ENCODE assay signal across 7 cellular contexts in genomic region chr6:45922728-45923351, GRCh38.
DNase-seq lines count a peak whose midpoint lies in the region; FAIRE-seq and TF ChIP-seq lines count a peak whose summit lies in the region.

No MANE protein-coding gene starts in this region.

- 28 to 33% (median 30%) methylated on average over 11 of the region's 11 CpGs for WGBS in small intestine, 3 donors

- peak; percentile 33 for DNase-seq in Jurkat, Clone E6-1 (ENCODE audit: low read depth, low spot score)
- DNase-seq in T-helper 1 cell (peak in 4 of 5 donors; percentile 18 to 84 (median 25)), astrocyte of the hippocampus (ENCODE audit: low read depth, low spot score) (peak; percentile 92), hippocampal formation (lab: John Stamatoyannopoulos, UW) (peak; percentile 69 to 71), small intestine (peak; percentile 27), OCI-M2 (lab: John Stamatoyannopoulos, UW; ENCODE audit: unreplicated experiment) (no peak)

- H3K9me3 ChIP-seq in small intestine (ENCODE audit: control insufficient read depth, low read depth), result no peaks in the 10 kb centered on the region

- H3K36me3 ChIP-seq in small intestine (ENCODE audit: control insufficient read depth in 2 of 2, insufficient read depth in 2 of 2, low read length in 2 of 2), result no peaks in the 10 kb centered on the region

- peak; percentile 88 for TF ChIP-seq CTCF in GM12872 (IDR thresholded peaks at IDR 0.05; ENCODE audit: insufficient read depth, low read depth, low read length)

- FAIRE-seq in small intestine (lab: Jason Lieb, UNC), result no peak

- no peaks in the 10 kb centered on the region for H3K4me1 ChIP-seq in small intestine (ENCODE audit: control insufficient read depth in 2 of 2, insufficient read depth in 1 of 2, low read depth in 1 of 2, low read length in 1 of 2)

- H3K27ac ChIP-seq in small intestine (ENCODE audit: low read depth in 1 of 2, low read length in 1 of 2), result no peak overlapping the region

- H3K4me3 ChIP-seq in Jurkat, Clone E6-1 (ENCODE audit: low read length), result no peak overlapping the region
- no peak overlapping the region for H3K4me3 ChIP-seq in small intestine (ENCODE audit: low read depth in 1 of 2, low read length in 2 of 2)

- no peaks in the 10 kb centered on the region for H3K27me3 ChIP-seq in small intestine (ENCODE audit: control insufficient read depth in 2 of 2, insufficient read depth in 2 of 2, low read length in 2 of 2)
